1 cellular context compared by ENCODE assay signal in genomic region chr12:10900972-10901371, GRCh38.
TF ChIP-seq lines count a peak whose summit lies in the region.

No MANE protein-coding gene starts in this region.

TF ChIP-seq in GM23338, 12 proteins besides CTCF, POLR2A, EP300 and RAD21 (continued from another document):
- TF ChIP-seq ZNF462 (CRISPR knock-in tag; IDR thresholded peaks at IDR 0.05) (no peak), EZH2phosphoT487 (IDR thresholded peaks at IDR 0.05; ENCODE audit: unreplicated experiment) (no peak), STAT1 (IDR thresholded peaks at IDR 0.05; ENCODE audit: unreplicated experiment) (no peak), ETS1 (IDR thresholded peaks at IDR 0.05) (no peak), NANOG (IDR thresholded peaks at IDR 0.05; ENCODE audit: borderline replicate concordance) (no peak), JUNB (IDR thresholded peaks at IDR 0.05; ENCODE audit: unreplicated experiment) (no peak), ZNF114 (CRISPR knock-in tag; IDR thresholded peaks at IDR 0.05) (no peak)
